13 cellular contexts compared by ENCODE assay signal in the genomic region with DNA sequence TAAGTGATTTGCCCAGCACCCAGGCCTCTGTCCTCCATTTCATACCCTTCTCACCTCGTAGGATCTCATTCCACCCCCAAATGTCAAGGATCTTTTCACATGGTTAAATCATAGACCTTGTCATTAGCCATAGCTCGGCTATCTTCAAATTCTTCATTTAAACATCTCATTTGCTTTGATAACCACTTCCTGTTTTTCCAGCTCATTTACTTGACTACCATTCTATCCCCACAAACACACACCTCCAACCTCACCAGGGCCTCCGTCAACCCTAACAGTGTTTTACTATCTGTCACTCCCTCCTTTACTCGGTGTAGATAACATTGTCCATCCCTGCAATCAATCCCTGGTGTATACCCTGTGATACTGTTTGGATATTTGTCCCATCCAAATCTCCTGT.
DNase-seq lines count a peak whose midpoint lies in the region; ATAC-seq and TF ChIP-seq lines count a peak whose summit lies in the region.
"Had no signal": no experiment of that assay in that cellular context is flagged by ENCODE, and none has a peak within 500 bp of the region (broad histone marks: within the 10 kb centered on the region; RNA-seq: fewer than 3 reads in every experiment).

No MANE protein-coding gene starts in this region.

- peak overlapping the region in 10 of 11 experiments; percentile 19 to 73 (median 52); a peak in 17 of 22 replicates for H3K4me2 ChIP-seq in BLaER1 treated with 17β-estradiol and CSF1 and Interleukin-3, amounts not matched to agents 10 nM and 100 nM
- H3K4me2 ChIP-seq in OCI-LY3 (ENCODE audit: low read length): peak overlapping the region; percentile 29

- no peak overlapping the region for H3K4me3 ChIP-seq in BLaER1 treated with 17β-estradiol and CSF1 and Interleukin-3, amounts not matched to agents 10 nM and 100 nM
- H3K4me3 ChIP-seq in OCI-LY3 (ENCODE audit: low read length): no peak overlapping the region
- H3K4me3 ChIP-seq: HAP-1 had no signal

- H3K36me3 ChIP-seq in BLaER1 treated with 17β-estradiol and CSF1 and Interleukin-3, amounts not matched to agents 10 nM and 100 nM: no peaks in the 10 kb centered on the region
- H3K36me3 ChIP-seq in OCI-LY3 (replicated peaks; ENCODE audit: low read depth, low read length): no peaks in the 10 kb centered on the region
- H3K36me3 ChIP-seq: HAP-1 had no signal

- no peaks in the 10 kb centered on the region; a peak in 1 of 22 replicates for H4K20me1 ChIP-seq in BLaER1 treated with 17β-estradiol and CSF1 and Interleukin-3, amounts not matched to agents 10 nM and 100 nM
- H4K20me1 ChIP-seq in OCI-LY3 (ENCODE audit: insufficient read depth, low read length): no peaks in the 10 kb centered on the region

- no peak overlapping the region; a peak in 1 of 22 replicates for H3K27ac ChIP-seq in BLaER1 treated with 17β-estradiol and CSF1 and Interleukin-3, amounts not matched to agents 10 nM and 100 nM
- no peak overlapping the region for H3K27ac ChIP-seq in OCI-LY3 (ENCODE audit: low read length)

- ATAC-seq in GM21619 (IDR thresholded peaks at IDR 0.05; ENCODE audit: unreplicated experiment): no peak

- H3K4me1 ChIP-seq in BLaER1 treated with 17β-estradiol and CSF1 and Interleukin-3, amounts not matched to agents 10 nM and 100 nM: peaks cover 25 to 33% (median 28%) of the 10 kb centered on the region in 10 experiments
- peaks cover 51% of the 10 kb centered on the region for H3K4me1 ChIP-seq in OCI-LY3 (ENCODE audit: low read length)
- H3K4me1 ChIP-seq: HAP-1 had no signal

- peaks cover 0 to 5% (median 0%) of the 10 kb centered on the region in 11 experiments; a peak in 2 of 22 replicates for H3K27me3 ChIP-seq in BLaER1 treated with 17β-estradiol and CSF1 and Interleukin-3, amounts not matched to agents 10 nM and 100 nM
- peaks cover 21% of the 10 kb centered on the region for H3K27me3 ChIP-seq in OCI-LY3 (ENCODE audit: low read depth, low read length)

- H3K79me2 ChIP-seq in OCI-LY3 (ENCODE audit: low read length): no peaks in the 10 kb centered on the region

- H3K9ac ChIP-seq in BLaER1 treated with 17β-estradiol and CSF1 and Interleukin-3, amounts not matched to agents 10 nM and 100 nM: no peak overlapping the region
- H3K9ac ChIP-seq in OCI-LY3 (ENCODE audit: low read length): no peak overlapping the region

- TF ChIP-seq CTCF in OCI-LY3 (IDR thresholded peaks at IDR 0.05; ENCODE audit: low read depth, low read length): no peak

- DNase-seq in left kidney (ENCODE audit: low read depth, low spot score): peak; percentile 31
- DNase-seq in activated CD4-positive, alpha-beta T cell treated with anti-CD3 and anti-CD28 coated beads, Interleukin-2, amount 50 U/mL, for 4 hours: no peak
- no peak for DNase-seq in activated CD4-positive, CD25-positive, alpha-beta regulatory T cell (lab: John Stamatoyannopoulos, UW)
- DNase-seq in SKM-1 (lab: John Stamatoyannopoulos, UW; ENCODE audit: unreplicated experiment): no peak
- DNase-seq: 8988T; C1 segment of cervical spinal cord; CD4-positive, CD25-positive, alpha-beta regulatory T cell; CD8-positive, alpha-beta memory T cell; COR-L47 had no signal

- H3K9me3 ChIP-seq in BLaER1 treated with 17β-estradiol and CSF1 and Interleukin-3, amounts not matched to agents 10 nM and 100 nM (replicated peaks in 1 of 11): peaks cover 0 to 4% (median 0%) of the 10 kb centered on the region in 11 experiments; a peak in 1 of 22 replicates
- no peaks in the 10 kb centered on the region for H3K9me3 ChIP-seq in OCI-LY3 (ENCODE audit: insufficient read depth, low read length)
- H3K9me3 ChIP-seq: HAP-1 had no signal

- no peak overlapping the region for H2AFZ ChIP-seq in OCI-LY3 (ENCODE audit: low read depth, low read length)
